Comparison of ENCODE assay signal across 8 cellular contexts in genomic region chr11:86592659-86593451, GRCh38.
DNase-seq lines count a peak whose midpoint lies in the region; ATAC-seq and TF ChIP-seq lines count a peak whose summit lies in the region.

No MANE protein-coding gene starts in this region.

- peak; percentile 10 to 90 (median 40) for DNase-seq in CD4-positive, CD25-positive, alpha-beta regulatory T cell
- peak; percentile 13 for DNase-seq in NCI-H526 treated with DMSO at 0.1 percent for 48 hours (lab: John Stamatoyannopoulos, UW)
- peak; percentile 90 to 94 for DNase-seq in activated CD4-positive, alpha-beta T cell treated with anti-CD3 and anti-CD28 coated beads, Interleukin-2, amount 50 U/mL, for 48 hours
- peak; percentile 94 for DNase-seq in esophagus muscularis mucosa (ENCODE audit: extremely low spot score)
- peak; percentile 84 for DNase-seq in ureter (ENCODE audit: low spot score)

- no peak overlapping the region for H2AFZ ChIP-seq in parathyroid adenoma

- H3K4me3 ChIP-seq in CD4-positive, CD25-positive, alpha-beta regulatory T cell (ENCODE audit: low read depth, low read length), result no peak overlapping the region
- no peak overlapping the region for H3K4me3 ChIP-seq in esophagus muscularis mucosa
- no peak overlapping the region for H3K4me3 ChIP-seq in parathyroid adenoma (ENCODE audit: low read depth, low read length)

- no peaks in the 10 kb centered on the region for H3K9me3 ChIP-seq in CD4-positive, CD25-positive, alpha-beta regulatory T cell (ENCODE audit: control insufficient read depth in 2 of 2, low read length in 2 of 2)
- H3K9me3 ChIP-seq in esophagus muscularis mucosa, result no peaks in the 10 kb centered on the region
- no peaks in the 10 kb centered on the region for H3K9me3 ChIP-seq in parathyroid adenoma (ENCODE audit: control insufficient read depth, low read length)

- 64% methylated on average over 5 of the region's 5 CpGs for WGBS in esophagus muscularis mucosa

- H3K4me1 ChIP-seq in CD4-positive, CD25-positive, alpha-beta regulatory T cell (ENCODE audit: control insufficient read depth, insufficient read depth, low read length, poor library complexity, severe bottlenecking), result no peaks in the 10 kb centered on the region
- H3K4me1 ChIP-seq in esophagus muscularis mucosa, result peaks cover 41 to 65% (median 57%) of the 10 kb centered on the region in 4 donors
- H3K4me1 ChIP-seq in parathyroid adenoma, result peaks cover 40% of the 10 kb centered on the region

- peaks cover 5% of the 10 kb centered on the region for H3K27me3 Mint-ChIP-seq in CD4-positive, CD25-positive, alpha-beta regulatory T cell

- H3K27ac Mint-ChIP-seq in CD4-positive, CD25-positive, alpha-beta regulatory T cell, result peak overlapping the region in 2 of 3 donors; percentile 11 to 71

- H3K27ac ChIP-seq in CD4-positive, CD25-positive, alpha-beta regulatory T cell (ENCODE audit: insufficient read depth, low read length, poor library complexity, severe bottlenecking), result no peak overlapping the region
- H3K27ac ChIP-seq in esophagus muscularis mucosa (replicated peaks in 1 of 4) (peak overlapping the region; percentile 63 to 72 (median 70)), parathyroid adenoma (peak overlapping the region; percentile 82)

- intact Hi-C loops in esophagus muscularis mucosa (cut with DNase I), result no loop called here

- ATAC-seq in CD4-positive, CD25-positive, alpha-beta regulatory T cell (ENCODE audit: low read depth in 2 of 2), result peak; percentile 80 to 81
- ATAC-seq in GM19455 (IDR thresholded peaks at IDR 0.05; ENCODE audit: unreplicated experiment) (peak; percentile 99), HG03460 (IDR thresholded peaks at IDR 0.05; ENCODE audit: unreplicated experiment) (peak; percentile 89)

- H3K36me3 ChIP-seq in CD4-positive, CD25-positive, alpha-beta regulatory T cell (ENCODE audit: control insufficient read depth, insufficient read depth, low read length), result no peaks in the 10 kb centered on the region
- H3K36me3 ChIP-seq in esophagus muscularis mucosa, result no peaks in the 10 kb centered on the region
- H3K36me3 ChIP-seq in parathyroid adenoma (ENCODE audit: control insufficient read depth, insufficient read depth, low read length), result no peaks in the 10 kb centered on the region

- H3K9me3 Mint-ChIP-seq in CD4-positive, CD25-positive, alpha-beta regulatory T cell, result peaks cover 0 to 4% (median 0%) of the 10 kb centered on the region in 7 donors

- H3K79me2 ChIP-seq in parathyroid adenoma, result no peaks in the 10 kb centered on the region

- H3K4me1 Mint-ChIP-seq in CD4-positive, CD25-positive, alpha-beta regulatory T cell, result peaks cover 0 to 16% (median 12%) of the 10 kb centered on the region in 4 donors

- H3K27me3 ChIP-seq in CD4-positive, CD25-positive, alpha-beta regulatory T cell (ENCODE audit: control insufficient read depth, insufficient read depth, low read length), result no peaks in the 10 kb centered on the region
- H3K27me3 ChIP-seq in esophagus muscularis mucosa (no peaks in the 10 kb centered on the region), parathyroid adenoma (ENCODE audit: control insufficient read depth, insufficient read depth, low read length) (no peaks in the 10 kb centered on the region)

- TF ChIP-seq POLR2A in esophagus muscularis mucosa (IDR thresholded peaks at IDR 0.05; ENCODE audit: low read depth), result no peak

- peak overlapping the region in 1 of 4 donors; percentile 7 for H3K4me3 Mint-ChIP-seq in CD4-positive, CD25-positive, alpha-beta regulatory T cell

- H3K9ac ChIP-seq in parathyroid adenoma, result no peak overlapping the region

- H3K4me2 ChIP-seq in parathyroid adenoma (ENCODE audit: low read length), result no peak overlapping the region

- no peak for TF ChIP-seq EP300 in esophagus muscularis mucosa (IDR thresholded peaks at IDR 0.05)

- TF ChIP-seq CTCF in esophagus muscularis mucosa (IDR thresholded peaks at IDR 0.05), result no peak
- TF ChIP-seq CTCF in parathyroid adenoma (IDR thresholded peaks at IDR 0.05), result no peak

- no peaks in the 10 kb centered on the region for H3K36me3 Mint-ChIP-seq in CD4-positive, CD25-positive, alpha-beta regulatory T cell

Comparison
In these comparisons a context has a peak if more than half of its experiments do, and no peak if none do; other contexts are left out.
1. DNase-seq: peak in every context shown above with its lines; median percentile 94 in esophagus muscularis mucosa; 92 in activated CD4-positive, alpha-beta T cell treated with anti-CD3 and anti-CD28 coated beads, Interleukin-2, amount 50 U/mL, for 48 hours; 84 in ureter; 40 in CD4-positive, CD25-positive, alpha-beta regulatory T cell; 13 in NCI-H526 treated with DMSO at 0.1 percent for 48 hours.